Comparison of ENCODE assay signal across 14 cellular contexts in the genomic region with DNA sequence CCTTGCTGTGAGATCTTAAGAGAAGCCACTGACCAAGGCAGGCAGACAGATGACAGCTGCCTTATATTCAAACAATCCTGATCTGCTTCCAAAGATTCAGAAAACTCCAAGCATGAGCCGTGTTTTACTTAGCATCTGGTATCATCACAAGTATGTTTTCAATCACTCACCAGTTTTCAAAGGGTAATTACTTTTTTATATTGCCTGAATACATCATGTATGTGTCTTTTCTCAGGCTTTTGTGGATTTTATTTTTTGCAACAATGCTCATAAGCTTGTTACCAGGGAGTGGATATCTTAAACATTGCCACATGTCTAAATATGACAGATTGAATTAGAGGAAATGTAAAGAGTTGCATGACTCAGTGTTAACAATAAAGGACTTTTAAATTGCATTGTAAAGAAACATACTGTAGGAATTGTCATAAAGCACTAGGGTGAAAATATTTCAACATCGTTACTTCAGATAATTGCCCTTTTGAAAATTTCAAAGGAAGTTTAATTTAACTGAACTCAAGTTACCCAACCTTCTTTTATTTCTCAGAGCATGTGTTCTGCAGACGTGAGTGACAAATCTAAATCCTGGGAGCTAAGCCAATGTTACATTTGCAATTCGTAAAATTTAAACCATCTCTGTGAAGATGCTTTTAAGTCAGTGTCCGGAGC.
DNase-seq lines count a peak whose midpoint lies in the region; ATAC-seq and TF ChIP-seq lines count a peak whose summit lies in the region.
"Had no signal": no experiment of that assay in that cellular context is flagged by ENCODE, and none has a peak within 500 bp of the region (broad histone marks: within the 10 kb centered on the region; RNA-seq: fewer than 3 reads in every experiment).

No MANE protein-coding gene starts in this region.

- TF ChIP-seq EP300 in SK-N-SH (IDR thresholded peaks at IDR 0.05; ENCODE audit: borderline replicate concordance in 1 of 2, low read depth in 1 of 2, low read length in 1 of 2): peak; percentile 63 to 88; a peak in 3 of 4 replicates

- no peak for TF ChIP-seq CTCF in SK-N-SH (IDR thresholded peaks at IDR 0.05)
- TF ChIP-seq CTCF in fibroblast of villous mesenchyme (IDR thresholded peaks at IDR 0.05; ENCODE audit: insufficient read depth, low read depth, low read length): no peak

- peaks cover 7 to 12% of the 10 kb centered on the region in 2 experiments for H3K4me1 ChIP-seq in SK-N-SH (ENCODE audit: control insufficient read depth in 1 of 2, insufficient read depth in 2 of 2, low read depth in 1 of 2, low read length in 1 of 2)
- H3K4me1 ChIP-seq: testis had no signal

- H3K36me3 ChIP-seq in SK-N-SH (replicated peaks in 1 of 2; ENCODE audit: control insufficient read depth in 1 of 2, insufficient read depth in 2 of 2, low read length in 1 of 2): no peaks in the 10 kb centered on the region

- H3F3A ChIP-seq in SK-N-SH (replicated peaks; ENCODE audit: insufficient read depth): peaks cover 13% of the 10 kb centered on the region

- CTCF ChIA-PET in SK-N-SH (lab: Yijun Ruan, JAX): interaction anchor here (1.0 to 2.3 kb wide), 4 partner anchors 11 to 327 kb away, joined by 3 to 7 read pairs (median 4); a partner anchor contains a TSS

- no peaks in the 10 kb centered on the region for H3K79me2 ChIP-seq in SK-N-SH (ENCODE audit: insufficient read depth)

- DNase-seq in NCI-H446 treated with DMSO at 0.1 percent for 48 hours (lab: John Stamatoyannopoulos, UW): peak; percentile 8
- DNase-seq in NCI-H446 (lab: John Stamatoyannopoulos, UW): no peak
- peak; percentile 41 for DNase-seq in SK-N-SH
- peak; percentile 80 for DNase-seq in fibroblast of villous mesenchyme (ENCODE audit: low read depth)
- peak; percentile 62 for DNase-seq in superior temporal gyrus (ENCODE audit: extremely low spot score)
- DNase-seq in SW 1271 (lab: John Stamatoyannopoulos, UW): no peak
- DNase-seq in cerebellar cortex (ENCODE audit: low spot score): no peak
- DNase-seq: activated T-cell treated with anti-CD3 and anti-CD28 coated beads, Interleukin-2, amount 50 U/mL, for 24 hours; aorta; NCI-H2107; testis had no signal

- peak overlapping the region; percentile 78 to 93 for H3K27ac ChIP-seq in SK-N-SH (ENCODE audit: low read depth in 2 of 2, low read length in 1 of 2)
- H3K27ac ChIP-seq: testis, VCaP had no signal

- TF ChIP-seq RAD21 in SK-N-SH (IDR thresholded peaks at IDR 0.05; ENCODE audit: low read length): peak; percentile 27

- peak overlapping the region; percentile 49; the same call in 1 of the 2 replicates for H3K4me2 ChIP-seq in SK-N-SH

- H2AFZ ChIP-seq in SK-N-SH (ENCODE audit: low read depth): no peak overlapping the region

- no peaks in the 10 kb centered on the region for H3K9me3 ChIP-seq in SK-N-SH
- H3K9me3 ChIP-seq: testis had no signal

- no peaks in the 10 kb centered on the region for H3K27me3 ChIP-seq in SK-N-SH (ENCODE audit: insufficient read depth)
- H3K27me3 ChIP-seq: testis had no signal

- no peak for ATAC-seq in HG02571 (IDR thresholded peaks at IDR 0.05; ENCODE audit: unreplicated experiment)

- H3K9ac ChIP-seq in SK-N-SH: peak overlapping the region; percentile 18; the same call in 1 of the 2 replicates

- H3K4me3 ChIP-seq in SK-N-SH (ENCODE audit: low read depth in 2 of 2, low read length in 1 of 2) (no peak overlapping the region; a peak in 1 of 4 replicates), fibroblast of villous mesenchyme (ENCODE audit: low read depth, low read length) (no peak overlapping the region)
- H3K4me3 ChIP-seq: lung, testis had no signal

- no peaks in the 10 kb centered on the region for H3K9me2 ChIP-seq in SK-N-SH

- POLR2A ChIA-PET in SK-N-SH (lab: Yijun Ruan, JAX): no interaction called here

- H4K20me1 ChIP-seq in SK-N-SH (ENCODE audit: insufficient read depth): no peaks in the 10 kb centered on the region

- 4% methylated on average over 5 of the region's 5 CpGs for WGBS in SK-N-SH (ENCODE audit: low lambda C conversion rate)

TF ChIP-seq in SK-N-SH, 30 proteins besides CTCF, POLR2A, EP300 and RAD21 (continues in another document):
- TF ChIP-seq EZH2phosphoT487 (IDR thresholded peaks at IDR 0.05; ENCODE audit: borderline replicate concordance, low read depth): no peak
- peak; percentile 38; the same call in 1 of the 2 replicates for TF ChIP-seq GATA2 (CRISPR knock-in tag; IDR thresholded peaks at IDR 0.05)
- TF ChIP-seq, protein P1, sequence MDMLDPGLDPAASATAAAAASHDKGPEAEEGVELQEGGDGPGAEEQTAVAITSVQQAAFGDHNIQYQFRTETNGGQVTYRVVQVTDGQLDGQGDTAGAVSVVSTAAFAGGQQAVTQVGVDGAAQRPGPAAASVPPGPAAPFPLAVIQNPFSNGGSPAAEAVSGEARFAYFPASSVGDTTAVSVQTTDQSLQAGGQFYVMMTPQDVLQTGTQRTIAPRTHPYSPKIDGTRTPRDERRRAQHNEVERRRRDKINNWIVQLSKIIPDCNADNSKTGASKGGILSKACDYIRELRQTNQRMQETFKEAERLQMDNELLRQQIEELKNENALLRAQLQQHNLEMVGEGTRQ (IDR thresholded peaks at IDR 0.05; ENCODE audit: borderline replicate concordance, low read depth, low read length): no peak
- peak; percentile 68 for TF ChIP-seq FOXM1 (IDR thresholded peaks at IDR 0.05; ENCODE audit: low read depth)
- no peak for TF ChIP-seq ELF1 (IDR thresholded peaks at IDR 0.05)
- TF ChIP-seq, protein P2, sequence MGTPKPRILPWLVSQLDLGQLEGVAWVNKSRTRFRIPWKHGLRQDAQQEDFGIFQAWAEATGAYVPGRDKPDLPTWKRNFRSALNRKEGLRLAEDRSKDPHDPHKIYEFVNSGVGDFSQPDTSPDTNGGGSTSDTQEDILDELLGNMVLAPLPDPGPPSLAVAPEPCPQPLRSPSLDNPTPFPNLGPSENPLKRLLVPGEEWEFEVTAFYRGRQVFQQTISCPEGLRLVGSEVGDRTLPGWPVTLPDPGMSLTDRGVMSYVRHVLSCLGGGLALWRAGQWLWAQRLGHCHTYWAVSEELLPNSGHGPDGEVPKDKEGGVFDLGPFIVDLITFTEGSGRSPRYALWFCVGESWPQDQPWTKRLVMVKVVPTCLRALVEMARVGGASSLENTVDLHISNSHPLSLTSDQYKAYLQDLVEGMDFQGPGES (IDR thresholded peaks at IDR 0.05; ENCODE audit: low read depth, low read length): no peak
- no peak for TF ChIP-seq YY1 (IDR thresholded peaks at IDR 0.05; ENCODE audit: low read depth)
- TF ChIP-seq MEF2A (IDR thresholded peaks at IDR 0.05; ENCODE audit: borderline replicate concordance, low read depth): no peak
- no peak for TF ChIP-seq FOXJ3 (CRISPR knock-in tag; IDR thresholded peaks at IDR 0.05)
- TF ChIP-seq, protein P3, sequence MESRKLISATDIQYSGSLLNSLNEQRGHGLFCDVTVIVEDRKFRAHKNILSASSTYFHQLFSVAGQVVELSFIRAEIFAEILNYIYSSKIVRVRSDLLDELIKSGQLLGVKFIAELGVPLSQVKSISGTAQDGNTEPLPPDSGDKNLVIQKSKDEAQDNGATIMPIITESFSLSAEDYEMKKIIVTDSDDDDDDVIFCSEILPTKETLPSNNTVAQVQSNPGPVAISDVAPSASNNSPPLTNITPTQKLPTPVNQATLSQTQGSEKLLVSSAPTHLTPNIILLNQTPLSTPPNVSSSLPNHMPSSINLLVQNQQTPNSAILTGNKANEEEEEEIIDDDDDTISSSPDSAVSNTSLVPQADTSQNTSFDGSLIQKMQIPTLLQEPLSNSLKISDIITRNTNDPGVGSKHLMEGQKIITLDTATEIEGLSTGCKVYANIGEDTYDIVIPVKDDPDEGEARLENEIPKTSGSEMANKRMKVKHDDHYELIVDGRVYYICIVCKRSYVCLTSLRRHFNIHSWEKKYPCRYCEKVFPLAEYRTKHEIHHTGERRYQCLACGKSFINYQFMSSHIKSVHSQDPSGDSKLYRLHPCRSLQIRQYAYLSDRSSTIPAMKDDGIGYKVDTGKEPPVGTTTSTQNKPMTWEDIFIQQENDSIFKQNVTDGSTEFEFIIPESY (IDR thresholded peaks at IDR 0.05; ENCODE audit: borderline replicate concordance, low read depth): no peak
- peak; percentile 51; the same call in 1 of the 2 replicates for TF ChIP-seq RXRA (IDR thresholded peaks at IDR 0.05; ENCODE audit: borderline replicate concordance, low read depth)
- TF ChIP-seq, protein P4, sequence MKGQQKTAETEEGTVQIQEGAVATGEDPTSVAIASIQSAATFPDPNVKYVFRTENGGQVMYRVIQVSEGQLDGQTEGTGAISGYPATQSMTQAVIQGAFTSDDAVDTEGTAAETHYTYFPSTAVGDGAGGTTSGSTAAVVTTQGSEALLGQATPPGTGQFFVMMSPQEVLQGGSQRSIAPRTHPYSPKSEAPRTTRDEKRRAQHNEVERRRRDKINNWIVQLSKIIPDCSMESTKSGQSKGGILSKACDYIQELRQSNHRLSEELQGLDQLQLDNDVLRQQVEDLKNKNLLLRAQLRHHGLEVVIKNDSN (IDR thresholded peaks at IDR 0.05; ENCODE audit: borderline replicate concordance, low read depth): no peak
- peak; percentile 48; the same call in 1 of the 2 replicates for TF ChIP-seq POLR2AphosphoS5 (IDR thresholded peaks at IDR 0.05; ENCODE audit: low read depth, low read length)
- no peak for TF ChIP-seq GABPA (IDR thresholded peaks at IDR 0.05; ENCODE audit: low read depth)
- TF ChIP-seq RFX5 (IDR thresholded peaks at IDR 0.05; ENCODE audit: low read length): no peak
- TF ChIP-seq NRF1 (IDR thresholded peaks at IDR 0.05; ENCODE audit: low read depth, low read length): no peak
- TF ChIP-seq, protein P5, sequence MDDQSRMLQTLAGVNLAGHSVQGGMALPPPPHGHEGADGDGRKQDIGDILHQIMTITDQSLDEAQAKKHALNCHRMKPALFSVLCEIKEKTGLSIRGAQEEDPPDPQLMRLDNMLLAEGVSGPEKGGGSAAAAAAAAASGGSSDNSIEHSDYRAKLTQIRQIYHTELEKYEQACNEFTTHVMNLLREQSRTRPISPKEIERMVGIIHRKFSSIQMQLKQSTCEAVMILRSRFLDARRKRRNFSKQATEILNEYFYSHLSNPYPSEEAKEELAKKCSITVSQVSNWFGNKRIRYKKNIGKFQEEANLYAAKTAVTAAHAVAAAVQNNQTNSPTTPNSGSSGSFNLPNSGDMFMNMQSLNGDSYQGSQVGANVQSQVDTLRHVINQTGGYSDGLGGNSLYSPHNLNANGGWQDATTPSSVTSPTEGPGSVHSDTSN (IDR thresholded peaks at IDR 0.05): peak; percentile 89
- TF ChIP-seq SMC3 (IDR thresholded peaks at IDR 0.05; ENCODE audit: low read depth, low read length): no peak
- TF ChIP-seq FOSL2 (IDR thresholded peaks at IDR 0.05; ENCODE audit: borderline replicate concordance, low read depth): peak; percentile 69; the same call in 1 of the 2 replicates
- peak; percentile 65 for TF ChIP-seq NFIC (IDR thresholded peaks at IDR 0.05; ENCODE audit: borderline replicate concordance)
- no peak for TF ChIP-seq TAF1 (IDR thresholded peaks at IDR 0.05; ENCODE audit: borderline replicate concordance, low read depth, low read length)
- peak; percentile 43; the same call in 1 of the 2 replicates for TF ChIP-seq MXI1 (IDR thresholded peaks at IDR 0.05; ENCODE audit: low read depth, low read length)

Comparison
In these comparisons a context has a peak if more than half of its experiments do, and no peak if none do; other contexts are left out.
1. DNase-seq: peak in NCI-H446 treated with DMSO at 0.1 percent for 48 hours (single experiment), SK-N-SH (single experiment), fibroblast of villous mesenchyme (single experiment) and superior temporal gyrus (single experiment); none in NCI-H446 (0 of 2), SW 1271 (0 of 2) and cerebellar cortex (single experiment).